9 cellular contexts compared by ENCODE assay signal in genomic region chr6:44012078-44012493, GRCh38.
DNase-seq lines count a peak whose midpoint lies in the region; ATAC-seq and TF ChIP-seq lines count a peak whose summit lies in the region.
"Had no signal": no experiment of that assay in that cellular context is flagged by ENCODE, and none has a peak within 500 bp of the region (broad histone marks: within the 10 kb centered on the region; RNA-seq: fewer than 3 reads in every experiment).

No MANE protein-coding gene starts in this region.

- no peak overlapping the region for H3K4me3 ChIP-seq in mucosa of descending colon
- no peak overlapping the region for H3K4me3 ChIP-seq in neuronal stem cell (ENCODE audit: low read length in 2 of 2)

- H3K27me3 Mint-ChIP-seq in CD14-positive monocyte (ENCODE audit: low read depth in 3 of 3): peaks cover 16 to 24% (median 18%) of the 10 kb centered on the region in 3 donors
- no peaks in the 10 kb centered on the region for H3K27me3 Mint-ChIP-seq in brain

- ATAC-seq in mucosa of descending colon: peak; percentile 40

- no peak overlapping the region for H3K27ac ChIP-seq in neuronal stem cell (replicated peaks; ENCODE audit: low read length)

- no peaks in the 10 kb centered on the region for H3K36me3 ChIP-seq in mucosa of descending colon (ENCODE audit: low read depth)
- no peaks in the 10 kb centered on the region for H3K36me3 ChIP-seq in neuronal stem cell (replicated peaks in 1 of 2; ENCODE audit: control insufficient read depth in 2 of 2, insufficient read depth in 2 of 2, low read length in 2 of 2)

- H3K27me3 ChIP-seq in neuronal stem cell (ENCODE audit: control insufficient read depth in 3 of 3, insufficient read depth in 3 of 3, low read depth in 1 of 3, low read length in 3 of 3): peaks cover 0 to 45% (median 0%) of the 10 kb centered on the region in 3 experiments

- H3K9me3 ChIP-seq in mucosa of descending colon (no peaks in the 10 kb centered on the region), neuronal stem cell (replicated peaks in 1 of 2; ENCODE audit: control insufficient read depth in 2 of 2, insufficient read depth in 1 of 2, low read depth in 1 of 2, low read length in 2 of 2) (no peaks in the 10 kb centered on the region)

- intact Hi-C loops in CD14-positive monocyte (cut with micrococcal nuclease) (loop anchor here (5.0 kb wide), 4 partner anchors 35 to 65 kb away; no protein-coding TSS in a partner anchor), mucosa of descending colon (cut with DNase I, micrococcal nuclease) (no loop called here)

- H3K9me3 Mint-ChIP-seq in CD14-positive monocyte: peaks cover 14 to 27% (median 20%) of the 10 kb centered on the region in 7 donors
- peaks cover 0 to 10% (median 6%) of the 10 kb centered on the region in 5 experiments for H3K9me3 Mint-ChIP-seq in brain
- H3K9me3 Mint-ChIP-seq: activated naive CD4-positive, alpha-beta T cell treated with anti-CD3 and anti-CD28 coated beads, Interleukin-2, amount 50 U/mL, for 72 hours had no signal

- H2BK12ac ChIP-seq in neuronal stem cell (ENCODE audit: low read length): no peak overlapping the region

- H2AFZ ChIP-seq in neuronal stem cell (ENCODE audit: low read length): no peak overlapping the region

- DNase-seq in CD14-positive monocyte (ENCODE audit: low spot score): peak; percentile 84
- peak; percentile 100 for DNase-seq in LHCN-M2 (ENCODE audit: low read depth)
- peak in 1 of 3 donors; percentile 13 for DNase-seq in mucosa of descending colon
- DNase-seq in DMS153 treated with DMSO at 0.1 percent for 48 hours (lab: John Stamatoyannopoulos, UW; ENCODE audit: unreplicated experiment): no peak
- DNase-seq in NCI-H1048 (lab: John Stamatoyannopoulos, UW): no peak
- no peak for DNase-seq in neuronal stem cell (ENCODE audit: low spot score)
- DNase-seq in NAMALWA (ENCODE audit: low spot score): no peak

- H3K4me3 Mint-ChIP-seq in CD14-positive monocyte: peak overlapping the region in 1 of 2 donors; percentile 72
- H3K4me3 Mint-ChIP-seq in brain: no peak overlapping the region

- H4K8ac ChIP-seq in neuronal stem cell (ENCODE audit: low read depth, low read length): no peak overlapping the region

- H2BK120ac ChIP-seq in neuronal stem cell (ENCODE audit: low read depth, low read length): no peak overlapping the region

- no peak overlapping the region for H4K91ac ChIP-seq in neuronal stem cell (ENCODE audit: low read depth, low read length, poor library complexity)

- no peak overlapping the region for H3K14ac ChIP-seq in neuronal stem cell (ENCODE audit: low read length)

- H3K18ac ChIP-seq in neuronal stem cell (ENCODE audit: low read length): no peak overlapping the region

- no peaks in the 10 kb centered on the region for H3K79me1 ChIP-seq in neuronal stem cell (ENCODE audit: low read depth, low read length)

- no peak overlapping the region for H2AK5ac ChIP-seq in neuronal stem cell (ENCODE audit: low read depth, low read length)

- no peak overlapping the region for H3K23ac ChIP-seq in neuronal stem cell (ENCODE audit: low read depth, low read length, poor library complexity)

- H3K4me1 Mint-ChIP-seq in CD14-positive monocyte (peaks cover 34% of the 10 kb centered on the region), brain (peaks cover 59% of the 10 kb centered on the region)

- no peak overlapping the region for H2BK15ac ChIP-seq in neuronal stem cell (ENCODE audit: low read length)

- no peak overlapping the region for H3K4me2 ChIP-seq in neuronal stem cell (ENCODE audit: insufficient read depth, low read length, poor library complexity, severe bottlenecking)

- H3K36me3 Mint-ChIP-seq in CD14-positive monocyte (peaks cover 9 to 10% of the 10 kb centered on the region in 2 donors), brain (no peaks in the 10 kb centered on the region)
- H3K36me3 Mint-ChIP-seq: activated naive CD4-positive, alpha-beta T cell treated with anti-CD3 and anti-CD28 coated beads, Interleukin-2, amount 50 U/mL, for 72 hours had no signal

- no peak overlapping the region for H3K9ac ChIP-seq in neuronal stem cell (ENCODE audit: low read depth, low read length, poor library complexity)

- no peak overlapping the region for H2BK5ac ChIP-seq in neuronal stem cell (ENCODE audit: low read length)

- H3K4me1 ChIP-seq in mucosa of descending colon (ENCODE audit: low read depth) (no peaks in the 10 kb centered on the region), neuronal stem cell (ENCODE audit: control insufficient read depth in 2 of 2, insufficient read depth in 1 of 2, low read depth in 1 of 2, low read length in 2 of 2) (peaks cover 0 to 8% of the 10 kb centered on the region in 2 donors)

- no CpG with 5 or more reads among the region's 3 CpGs for WGBS in neuronal stem cell (ENCODE audit: extremely low coverage in 2 of 2, insufficient read length in 2 of 2, insufficient replicate concordance in 1 of 2), 2 donors

- H3K27ac Mint-ChIP-seq in CD14-positive monocyte (peak overlapping the region; percentile 67 to 94 (median 90)), brain (peak overlapping the region in 4 of 5 experiments; percentile 23 to 78 (median 54))
- H3K27ac Mint-ChIP-seq: activated naive CD4-positive, alpha-beta T cell treated with anti-CD3 and anti-CD28 coated beads, Interleukin-2, amount 50 U/mL, for 72 hours had no signal

- TF ChIP-seq CTCF in CD14-positive monocyte (IDR thresholded peaks at IDR 0.05): no peak
- TF ChIP-seq CTCF in brain (conservative IDR thresholded peaks at IDR 0.05): no peak
- no peak for TF ChIP-seq CTCF in mucosa of descending colon (IDR thresholded peaks at IDR 0.05)

- no peak overlapping the region for H3K4ac ChIP-seq in neuronal stem cell (ENCODE audit: low read length)

Comparison
In these comparisons a context has a peak if more than half of its experiments do, and no peak if none do; other contexts are left out.
1. DNase-seq: peak in CD14-positive monocyte (single experiment) and LHCN-M2 (single experiment); none in DMS153 treated with DMSO at 0.1 percent for 48 hours (single experiment), NCI-H1048 (single experiment), neuronal stem cell (single experiment) and NAMALWA (single experiment).
2. intact Hi-C loops: an anchor here in CD14-positive monocyte (5.0 kb wide); none called in mucosa of descending colon.